Comparison of ENCODE assay signal across 8 cellular contexts in genomic region chr13:73715114-73715909, GRCh38.
DNase-seq lines count a peak whose midpoint lies in the region; ATAC-seq and TF ChIP-seq lines count a peak whose summit lies in the region.

No MANE protein-coding gene starts in this region.

- peak; percentile 65 for DNase-seq in activated CD8-positive, alpha-beta T cell treated with anti-CD3 and anti-CD28 coated beads for 36 hours
- DNase-seq in naive thymus-derived CD8-positive, alpha-beta T cell = peak in 9 of 10 donors; percentile 9 to 79 (median 57)
- DNase-seq in NCI-H524 (lab: John Stamatoyannopoulos, UW) (no peak), mesenteric fat pad (ENCODE audit: low spot score) (no peak), DMS79 (lab: John Stamatoyannopoulos, UW) (no peak), MV-4-11 (lab: John Stamatoyannopoulos, UW) (no peak)

- no peaks in the 10 kb centered on the region for H3K9me3 Mint-ChIP-seq in activated CD8-positive, alpha-beta T cell treated with anti-CD3 and anti-CD28 coated beads for 36 hours
- H3K9me3 Mint-ChIP-seq in naive thymus-derived CD8-positive, alpha-beta T cell = no peaks in the 10 kb centered on the region

- H3K27me3 Mint-ChIP-seq in activated CD8-positive, alpha-beta T cell treated with anti-CD3 and anti-CD28 coated beads for 36 hours = no peaks in the 10 kb centered on the region
- H3K27me3 Mint-ChIP-seq in naive thymus-derived CD8-positive, alpha-beta T cell = no peaks in the 10 kb centered on the region

- H3K4me3 Mint-ChIP-seq in activated CD8-positive, alpha-beta T cell treated with anti-CD3 and anti-CD28 coated beads for 36 hours = peak overlapping the region; percentile 45
- peak overlapping the region; percentile 45 to 86 (median 69) for H3K4me3 Mint-ChIP-seq in naive thymus-derived CD8-positive, alpha-beta T cell

- no peak for TF ChIP-seq CTCF in activated CD8-positive, alpha-beta T cell treated with anti-CD3 and anti-CD28 coated beads for 36 hours (IDR thresholded peaks at IDR 0.05)

- peak; percentile 95 for ATAC-seq in GM18511 (IDR thresholded peaks at IDR 0.05; ENCODE audit: unreplicated experiment)
- peak; percentile 84 for ATAC-seq in HG02981 (IDR thresholded peaks at IDR 0.05; ENCODE audit: unreplicated experiment)
- peak; percentile 77 for ATAC-seq in activated CD8-positive, alpha-beta T cell treated with anti-CD3 and anti-CD28 coated beads for 36 hours
- ATAC-seq in naive thymus-derived CD8-positive, alpha-beta T cell = peak; percentile 77 to 91

- H3K36me3 Mint-ChIP-seq in activated CD8-positive, alpha-beta T cell treated with anti-CD3 and anti-CD28 coated beads for 36 hours (ENCODE audit: low read depth) = peaks cover 26% of the 10 kb centered on the region
- peaks cover 6 to 73% (median 21%) of the 10 kb centered on the region in 3 donors for H3K36me3 Mint-ChIP-seq in naive thymus-derived CD8-positive, alpha-beta T cell

- intact Hi-C loops in activated CD8-positive, alpha-beta T cell treated with anti-CD3 and anti-CD28 coated beads for 36 hours (cut with micrococcal nuclease) = no loop called here

- H3K27ac Mint-ChIP-seq in activated CD8-positive, alpha-beta T cell treated with anti-CD3 and anti-CD28 coated beads for 36 hours = peak overlapping the region; percentile 80
- peak overlapping the region; percentile 87 to 99 (median 94) for H3K27ac Mint-ChIP-seq in naive thymus-derived CD8-positive, alpha-beta T cell

- CTCF ChIA-PET in activated CD8-positive, alpha-beta T cell treated with anti-CD3 and anti-CD28 coated beads for 36 hours (lab: Charles Lee) = interaction anchor here (0.8 to 1.1 kb wide), 2 partner anchors 1504 kb away, joined by 3 read pairs; no protein-coding TSS in a partner anchor

- H3K4me1 Mint-ChIP-seq in activated CD8-positive, alpha-beta T cell treated with anti-CD3 and anti-CD28 coated beads for 36 hours (ENCODE audit: low read depth) = peaks cover 45% of the 10 kb centered on the region
- H3K4me1 Mint-ChIP-seq in naive thymus-derived CD8-positive, alpha-beta T cell = peaks cover 15 to 63% (median 49%) of the 10 kb centered on the region in 4 donors

- POLR2A ChIA-PET in activated CD8-positive, alpha-beta T cell treated with anti-CD3 and anti-CD28 coated beads for 36 hours (lab: Charles Lee) = no interaction called here
- POLR2A ChIA-PET in naive thymus-derived CD8-positive, alpha-beta T cell (lab: Charles Lee) = interaction anchor here (1.0 to 2.1 kb wide), 3 partner anchors 26 to 573 kb away, joined by 3 to 8 read pairs (median 5); no protein-coding TSS in a partner anchor

Comparison
In these comparisons a context has a peak if more than half of its experiments do, and no peak if none do; other contexts are left out.
1. DNase-seq: peak in activated CD8-positive, alpha-beta T cell treated with anti-CD3 and anti-CD28 coated beads for 36 hours (single experiment) and naive thymus-derived CD8-positive, alpha-beta T cell (9 of 10); none in NCI-H524 (0 of 2), mesenteric fat pad (single experiment), DMS79 (single experiment) and MV-4-11 (single experiment).
2. Peak in every context shown above with its lines, with median percentiles within 50 percentile points of each other: ATAC-seq.